Comparison of ENCODE assay signal across 13 cellular contexts in genomic region chr6:128479048-128479666, GRCh38. TPM values are rescaled to one million over a fixed set of nuclear protein-coding genes. Genes with fewer than 3 reads are reported as not detected.
A peak's percentile ranks its signal among the peaks of the same experiment; 100 is the strongest.
DNase-seq lines count a peak whose midpoint lies in the region; ATAC-seq, FAIRE-seq and TF ChIP-seq lines count a peak whose summit lies in the region.
"Had no signal": no experiment of that assay in that cellular context is flagged by ENCODE, and none has a peak within 500 bp of the region (broad histone marks: within the 10 kb centered on the region; RNA-seq: fewer than 3 reads in every experiment).

No MANE protein-coding gene starts in this region.

- H3K9ac ChIP-seq in SK-N-SH (no peak overlapping the region), MM.1S (ENCODE audit: low read length) (no peak overlapping the region; the same call in 1 of the 2 replicates), endocrine pancreas (ENCODE audit: control insufficient read depth, insufficient read depth, low read length) (no peak overlapping the region)

- H4K20me1 ChIP-seq in SK-N-SH (ENCODE audit: insufficient read depth) (no peaks in the 10 kb centered on the region), MM.1S (ENCODE audit: insufficient read depth, low read length) (no peaks in the 10 kb centered on the region)

- POLR2A ChIA-PET in SK-N-SH (lab: Yijun Ruan, JAX) (no interaction called here), RWPE1 (lab: Yijun Ruan, JAX; ENCODE audit: low non-redundant PET) (no interaction called here)

- WGBS in SK-N-SH (ENCODE audit: low lambda C conversion rate), result 89% methylated on average over 2 of the region's 2 CpGs
- 84 to 86% (median 85%) methylated on average over 2 of the region's 2 CpGs for WGBS in small intestine, 3 donors

- H3K27me3 ChIP-seq in SK-N-SH (ENCODE audit: insufficient read depth) (no peaks in the 10 kb centered on the region), MM.1S (replicated peaks; ENCODE audit: insufficient read depth, low read length) (no peaks in the 10 kb centered on the region), endocrine pancreas (ENCODE audit: control insufficient read depth, insufficient read depth, low read length) (no peaks in the 10 kb centered on the region), small intestine (ENCODE audit: control insufficient read depth in 2 of 2, insufficient read depth in 2 of 2, low read length in 2 of 2) (no peaks in the 10 kb centered on the region)
- H3K27me3 ChIP-seq: gastrocnemius medialis had no signal

- peaks cover 28% of the 10 kb centered on the region; the same call in 1 of the 2 replicates for H3K79me2 ChIP-seq in SK-N-SH (ENCODE audit: insufficient read depth)
- H3K79me2 ChIP-seq in MM.1S (ENCODE audit: low read length), result no peaks in the 10 kb centered on the region

- H3K36me3 ChIP-seq in SK-N-SH (replicated peaks in 1 of 2; ENCODE audit: control insufficient read depth in 1 of 2, insufficient read depth in 2 of 2, low read length in 1 of 2) (no peaks in the 10 kb centered on the region), MM.1S (replicated peaks; ENCODE audit: insufficient read depth, low read length) (no peaks in the 10 kb centered on the region), endocrine pancreas (ENCODE audit: control insufficient read depth, insufficient read depth, low read length) (no peaks in the 10 kb centered on the region), small intestine (ENCODE audit: control insufficient read depth in 2 of 2, insufficient read depth in 2 of 2, low read length in 2 of 2) (no peaks in the 10 kb centered on the region)
- H3K36me3 ChIP-seq: gastrocnemius medialis, WERI-Rb-1 had no signal

- H3K4me1 ChIP-seq in SK-N-SH (ENCODE audit: control insufficient read depth in 1 of 2, insufficient read depth in 2 of 2, low read depth in 1 of 2, low read length in 1 of 2) (peaks cover 0 to 29% of the 10 kb centered on the region in 2 experiments; a peak in 3 of 4 replicates), MM.1S (ENCODE audit: low read length) (peaks cover 14% of the 10 kb centered on the region; the same call in 1 of the 2 replicates), endocrine pancreas (ENCODE audit: control insufficient read depth, insufficient read depth, low read length) (peaks cover 12% of the 10 kb centered on the region), small intestine (ENCODE audit: control insufficient read depth in 2 of 2, insufficient read depth in 1 of 2, low read depth in 1 of 2, low read length in 1 of 2) (peaks cover 0 to 12% of the 10 kb centered on the region in 2 donors)

- CTCF ChIA-PET in SK-N-SH (lab: Yijun Ruan, JAX), result no interaction called here
- CTCF ChIA-PET in RWPE1 (lab: Yijun Ruan, JAX), result no interaction called here

- DNase-seq in SK-N-SH (no peak), MM.1S (no peak), small intestine (no peak), Ammon's horn (ENCODE audit: low spot score) (no peak), RWPE1 (ENCODE audit: low spot score) (no peak), SW 1271 (lab: John Stamatoyannopoulos, UW) (no peak)
- DNase-seq: activated gamma-delta T cell treated with Interleukin-2 at 50 U/mL for 16 hours, gastrocnemius medialis, left cardiac atrium, NCI-H345, WERI-Rb-1 had no signal

- FAIRE-seq in small intestine (lab: Jason Lieb, UNC), result no peak

- no peak for TF ChIP-seq EP300 in SK-N-SH (IDR thresholded peaks at IDR 0.05; ENCODE audit: borderline replicate concordance in 1 of 2, low read depth in 1 of 2, low read length in 1 of 2)

- H3K9me3 ChIP-seq in SK-N-SH (no peaks in the 10 kb centered on the region), MM.1S (replicated peaks; ENCODE audit: insufficient read depth, low read length) (no peaks in the 10 kb centered on the region), endocrine pancreas (ENCODE audit: control insufficient read depth, low read length) (no peaks in the 10 kb centered on the region), small intestine (ENCODE audit: control insufficient read depth, low read depth) (no peaks in the 10 kb centered on the region)
- H3K9me3 ChIP-seq: gastrocnemius medialis had no signal

- H3K27ac ChIP-seq in SK-N-SH (ENCODE audit: low read depth in 2 of 2, low read length in 1 of 2) (no peak overlapping the region), MM.1S (ENCODE audit: low read length) (peak overlapping the region; percentile 51; the same call in 1 of the 2 replicates), small intestine (ENCODE audit: low read depth in 1 of 2, low read length in 1 of 2) (peak overlapping the region; percentile 12 to 84), RWPE1 (no peak overlapping the region)
- H3K27ac ChIP-seq: gastrocnemius medialis, WERI-Rb-1 had no signal

- TF ChIP-seq CTCF in SK-N-SH (IDR thresholded peaks at IDR 0.05) (no peak), MM.1S (IDR thresholded peaks at IDR 0.05; ENCODE audit: low read length) (no peak), RWPE1 (conservative IDR thresholded peaks at IDR 0.05; ENCODE audit: low read depth) (no peak)

- H3K4me2 ChIP-seq in SK-N-SH (peak overlapping the region; percentile 52; the same call in 1 of the 2 replicates), MM.1S (ENCODE audit: low read depth, low read length) (peak overlapping the region; percentile 49; the same call in 1 of the 2 replicates)

- H3F3A ChIP-seq in SK-N-SH (replicated peaks; ENCODE audit: insufficient read depth) (peaks cover 5% of the 10 kb centered on the region), MM.1S (ENCODE audit: insufficient read depth, low read length) (no peaks in the 10 kb centered on the region)

- TF ChIP-seq RAD21 in SK-N-SH (IDR thresholded peaks at IDR 0.05; ENCODE audit: low read length), result no peak

- ATAC-seq in SK-N-SH treated with all-trans-retinoic acid at 6 μM for 48 hours, result no peak
- ATAC-seq: gastrocnemius medialis had no signal

- H2AFZ ChIP-seq in SK-N-SH (ENCODE audit: low read depth) (no peak overlapping the region), MM.1S (ENCODE audit: low read length) (peak overlapping the region; percentile 54)

- no peaks in the 10 kb centered on the region for H3K9me2 ChIP-seq in SK-N-SH
- no peaks in the 10 kb centered on the region for H3K9me2 ChIP-seq in MM.1S (replicated peaks; ENCODE audit: insufficient read depth, low read length)

- peak overlapping the region in 1 of 2 experiments; percentile 30; a peak in 1 of 4 replicates for H3K4me3 ChIP-seq in SK-N-SH (ENCODE audit: low read depth in 2 of 2, low read length in 1 of 2)
- H3K4me3 ChIP-seq in MM.1S (ENCODE audit: low read length), result peak overlapping the region; percentile 62
- H3K4me3 ChIP-seq in endocrine pancreas (ENCODE audit: control insufficient read depth, insufficient read depth, low read length), result peak overlapping the region; percentile 79
- H3K4me3 ChIP-seq in small intestine (ENCODE audit: low read depth in 1 of 2, low read length in 2 of 2), result no peak overlapping the region

TF ChIP-seq in SK-N-SH, 30 proteins besides CTCF, POLR2A, EP300 and RAD21:
- no peak for TF ChIP-seq TEAD4 (IDR thresholded peaks at IDR 0.05; ENCODE audit: borderline replicate concordance, insufficient read depth)
- TF ChIP-seq, protein P1, sequence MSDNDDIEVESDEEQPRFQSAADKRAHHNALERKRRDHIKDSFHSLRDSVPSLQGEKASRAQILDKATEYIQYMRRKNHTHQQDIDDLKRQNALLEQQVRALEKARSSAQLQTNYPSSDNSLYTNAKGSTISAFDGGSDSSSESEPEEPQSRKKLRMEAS (IDR thresholded peaks at IDR 0.05; ENCODE audit: low read depth), result no peak
- TF ChIP-seq FOXJ3 (CRISPR knock-in tag; IDR thresholded peaks at IDR 0.05), result no peak
- no peak for TF ChIP-seq YY1 (IDR thresholded peaks at IDR 0.05; ENCODE audit: low read depth)
- TF ChIP-seq, protein P2, sequence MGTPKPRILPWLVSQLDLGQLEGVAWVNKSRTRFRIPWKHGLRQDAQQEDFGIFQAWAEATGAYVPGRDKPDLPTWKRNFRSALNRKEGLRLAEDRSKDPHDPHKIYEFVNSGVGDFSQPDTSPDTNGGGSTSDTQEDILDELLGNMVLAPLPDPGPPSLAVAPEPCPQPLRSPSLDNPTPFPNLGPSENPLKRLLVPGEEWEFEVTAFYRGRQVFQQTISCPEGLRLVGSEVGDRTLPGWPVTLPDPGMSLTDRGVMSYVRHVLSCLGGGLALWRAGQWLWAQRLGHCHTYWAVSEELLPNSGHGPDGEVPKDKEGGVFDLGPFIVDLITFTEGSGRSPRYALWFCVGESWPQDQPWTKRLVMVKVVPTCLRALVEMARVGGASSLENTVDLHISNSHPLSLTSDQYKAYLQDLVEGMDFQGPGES (IDR thresholded peaks at IDR 0.05; ENCODE audit: low read depth, low read length), result no peak
- TF ChIP-seq POLR2AphosphoS5 (IDR thresholded peaks at IDR 0.05; ENCODE audit: low read depth, low read length), result no peak

TF ChIP-seq in SK-N-SH treated with all-trans-retinoic acid at 6 μM for 48 hours, 23 proteins besides CTCF, POLR2A, EP300 and RAD21 (continues in another document):
- TF ChIP-seq TOX (CRISPR knock-in tag; IDR thresholded peaks at IDR 0.05; ENCODE audit: borderline replicate concordance), result no peak
- no peak for TF ChIP-seq ZFP3 (CRISPR knock-in tag; IDR thresholded peaks at IDR 0.05)
- TF ChIP-seq, protein P3, sequence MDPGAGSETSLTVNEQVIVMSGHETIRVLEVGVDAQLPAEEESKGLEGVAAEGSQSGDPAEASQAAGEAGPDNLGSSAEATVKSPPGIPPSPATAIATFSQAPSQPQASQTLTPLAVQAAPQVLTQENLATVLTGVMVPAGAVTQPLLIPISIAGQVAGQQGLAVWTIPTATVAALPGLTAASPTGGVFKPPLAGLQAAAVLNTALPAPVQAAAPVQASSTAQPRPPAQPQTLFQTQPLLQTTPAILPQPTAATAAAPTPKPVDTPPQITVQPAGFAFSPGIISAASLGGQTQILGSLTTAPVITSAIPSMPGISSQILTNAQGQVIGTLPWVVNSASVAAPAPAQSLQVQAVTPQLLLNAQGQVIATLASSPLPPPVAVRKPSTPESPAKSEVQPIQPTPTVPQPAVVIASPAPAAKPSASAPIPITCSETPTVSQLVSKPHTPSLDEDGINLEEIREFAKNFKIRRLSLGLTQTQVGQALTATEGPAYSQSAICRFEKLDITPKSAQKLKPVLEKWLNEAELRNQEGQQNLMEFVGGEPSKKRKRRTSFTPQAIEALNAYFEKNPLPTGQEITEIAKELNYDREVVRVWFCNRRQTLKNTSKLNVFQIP (CRISPR knock-in tag; IDR thresholded peaks at IDR 0.05; ENCODE audit: borderline replicate concordance, low read depth), result no peak
- TF ChIP-seq ISL1 (CRISPR knock-in tag; IDR thresholded peaks at IDR 0.05), result no peak
- no peak for TF ChIP-seq ZFP30 (CRISPR knock-in tag; IDR thresholded peaks at IDR 0.05)

RNA-seq across cellular contexts. Expression of gene PTPRK, which starts 41.2 kb away (rescaled TPM):
- polyA plus RNA-seq in SK-N-SH (2012; rRNA removed), result 8.0 and 9.5 TPM in 2 replicates
- 12.3 and 14.5 TPM in 2 replicates for polyA plus RNA-seq in SK-N-SH (2012; cell fraction: cytosol; rRNA removed)
- polyA plus RNA-seq in SK-N-SH (2012; cell fraction: nucleus; rRNA removed), result 8.9 and 10.3 TPM in 2 replicates
- polyA plus RNA-seq in small intestine, result 10 to 100 TPM; 15.9 to 25.1 (median 16.1) TPM

Comparison
In these comparisons a context has a peak if more than half of its experiments do, and no peak if none do; other contexts are left out.
1. H3K27ac ChIP-seq: peak in MM.1S (single experiment) and small intestine (2 of 2); none in SK-N-SH (0 of 2) and RWPE1 (single experiment).
2. H3K4me3 ChIP-seq: peak in MM.1S (single experiment) and endocrine pancreas (single experiment); none in small intestine (0 of 2).